ENCODE assay signal across 14 cellular contexts in the genomic region with DNA sequence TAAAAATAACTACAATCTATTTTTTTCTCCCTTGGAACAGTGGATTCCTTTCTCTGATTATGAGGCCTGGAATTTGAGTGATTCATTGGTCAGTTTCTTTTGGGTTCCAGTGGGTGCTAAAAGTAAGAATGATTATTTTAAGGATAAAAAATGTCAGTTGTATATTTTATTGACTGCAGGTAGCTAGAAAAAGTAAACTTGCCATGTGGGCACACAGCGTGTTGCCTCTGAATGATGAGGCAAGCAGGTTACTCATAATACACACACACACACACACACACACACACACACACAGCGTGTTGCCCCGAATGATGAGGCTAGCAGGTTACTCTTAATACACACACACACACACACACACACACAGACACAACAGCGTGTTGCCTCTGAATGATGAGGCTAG. TPM values are rescaled to one million over a fixed set of nuclear protein-coding genes. Genes with fewer than 3 reads are reported as not detected.
DNase-seq lines count a peak whose midpoint lies in the region; ATAC-seq, FAIRE-seq and TF ChIP-seq lines count a peak whose summit lies in the region.
"Had no signal": no experiment of that assay in that cellular context is flagged by ENCODE, and none has a peak within 500 bp of the region (broad histone marks: within the 10 kb centered on the region; RNA-seq: fewer than 3 reads in every experiment).

No MANE protein-coding gene starts in this region.

- peaks cover 24% of the 10 kb centered on the region for H3K4me1 ChIP-seq in lower lobe of right lung

- H3K36me3 ChIP-seq in lower lobe of right lung: no peaks in the 10 kb centered on the region

- no peak overlapping the region for H3K27ac ChIP-seq in lower lobe of right lung

- ATAC-seq in lower lobe of right lung: peak; percentile 42 to 43
- ATAC-seq in GM18861 (IDR thresholded peaks at IDR 0.05; ENCODE audit: unreplicated experiment): no peak

- H3K4me3 ChIP-seq in lower lobe of right lung: no peak overlapping the region

- H3K9me3 ChIP-seq in lower lobe of right lung: no peaks in the 10 kb centered on the region

- intact Hi-C loops in lower lobe of right lung (cut with DNase I): no loop called here

- TF ChIP-seq CTCF in lower lobe of right lung (IDR thresholded peaks at IDR 0.05): no peak

- peak; percentile 76 for FAIRE-seq in HTR-8/SVneo (lab: Jason Lieb, UNC)
- FAIRE-seq: frontal cortex, TTC549 had no signal

- DNase-seq in COLO668 (lab: John Stamatoyannopoulos, UW; ENCODE audit: unreplicated experiment) (peak; percentile 28), HTR-8/SVneo (ENCODE audit: insufficient read length, low spot score) (no peak), brain pericyte (ENCODE audit: low read depth, low spot score) (peak; percentile 84), lower lobe of right lung (no peak), ureter (ENCODE audit: low spot score) (no peak), NCI-H526 (lab: John Stamatoyannopoulos, UW) (no peak)
- no peak for DNase-seq in activated naive CD4-positive, alpha-beta T cell (lab: John Stamatoyannopoulos, UW)
- DNase-seq: activated naive CD4-positive, alpha-beta T cell treated with Interleukin-2 at 50 U/mL for 16 hours; GF-D8; Kasumi-1; NCI-H774 had no signal

- H3K27me3 ChIP-seq in lower lobe of right lung (ENCODE audit: low read depth): no peaks in the 10 kb centered on the region

RNA-seq across cellular contexts. Expression of a gene that starts 13.8 kb away (rescaled TPM):
- total RNA-seq in lower lobe of right lung (22.0 TPM), ureter (49.7 TPM)

Comparison
In these comparisons a context has a peak if more than half of its experiments do, and no peak if none do; other contexts are left out.
1. DNase-seq: peak in COLO668 (single experiment) and brain pericyte (single experiment); none in HTR-8/SVneo (single experiment), lower lobe of right lung (single experiment), ureter (single experiment), activated naive CD4-positive, alpha-beta T cell (0 of 4) and NCI-H526 (0 of 2).